In the genomic region with DNA sequence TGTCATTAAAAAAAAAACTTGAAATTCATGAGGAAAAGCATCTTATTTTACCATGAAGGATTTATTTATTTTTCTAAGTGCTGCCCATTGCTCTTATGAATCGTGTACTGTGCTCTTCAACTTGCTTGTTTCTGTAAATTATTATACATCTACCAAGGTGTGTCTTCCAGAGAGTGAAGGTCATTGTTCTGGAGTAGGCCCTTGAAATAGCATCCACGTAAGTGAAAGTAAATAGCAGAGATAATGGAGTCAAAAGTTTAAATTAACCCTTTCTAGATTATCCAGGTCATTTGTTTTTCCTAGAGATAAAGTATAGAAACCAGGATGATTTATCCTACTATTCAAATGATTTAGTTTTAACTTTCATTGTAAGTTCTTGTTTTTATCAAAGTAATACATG, we compare ENCODE assay signal across 27 cellular contexts.
A peak's percentile ranks its signal among the peaks of the same experiment; 100 is the strongest.
DNase-seq lines count a peak whose midpoint lies in the region; ATAC-seq and TF ChIP-seq lines count a peak whose summit lies in the region.
"Had no signal": no experiment of that assay in that cellular context is flagged by ENCODE, and none has a peak within 500 bp of the region (broad histone marks: within the 10 kb centered on the region; RNA-seq: fewer than 3 reads in every experiment).

No MANE protein-coding gene starts in this region.

- H3K36me3 Mint-ChIP-seq in osteocyte (ENCODE audit: unreplicated experiment), result no peaks in the 10 kb centered on the region
- H3K36me3 Mint-ChIP-seq: activated CD4-positive, alpha-beta memory T cell treated with anti-CD3 and anti-CD28 coated beads for 36 hours; WTC11 had no signal

- 20% methylated on average over 2 of the region's 2 CpGs for WGBS in liver

- no peak for TF ChIP-seq CTCF in liver (IDR thresholded peaks at IDR 0.05; ENCODE audit: low read depth, low read length, missing input control)
- TF ChIP-seq CTCF in osteocyte (IDR thresholded peaks at IDR 0.05), result no peak

- H3K27ac Mint-ChIP-seq in osteocyte (ENCODE audit: unreplicated experiment), result no peak overlapping the region
- H3K27ac Mint-ChIP-seq: activated CD4-positive, alpha-beta memory T cell treated with anti-CD3 and anti-CD28 coated beads for 36 hours; activated naive CD8-positive, alpha-beta T cell treated with anti-CD3 and anti-CD28 coated beads, Interleukin-2, amount 50 U/mL, for 24 hours; effector memory CD8-positive, alpha-beta T cell; naive thymus-derived CD4-positive, alpha-beta T cell; WTC11 had no signal

- H3K4me3 Mint-ChIP-seq in osteocyte (ENCODE audit: unreplicated experiment), result no peak overlapping the region
- H3K4me3 Mint-ChIP-seq: activated CD4-positive, alpha-beta memory T cell treated with anti-CD3 and anti-CD28 coated beads for 36 hours; activated naive CD8-positive, alpha-beta T cell treated with anti-CD3 and anti-CD28 coated beads, Interleukin-2, amount 50 U/mL, for 24 hours; effector memory CD8-positive, alpha-beta T cell; naive thymus-derived CD4-positive, alpha-beta T cell; WTC11 had no signal

- peaks cover 0 to 4% (median 3%) of the 10 kb centered on the region in 4 donors for H3K9me3 ChIP-seq in liver (ENCODE audit: control insufficient read depth in 4 of 4, low read length in 3 of 4)
- H3K9me3 ChIP-seq: gastrocnemius medialis had no signal

- no peaks in the 10 kb centered on the region for H3K4me1 Mint-ChIP-seq in osteocyte (ENCODE audit: unreplicated experiment)
- H3K4me1 Mint-ChIP-seq: activated naive CD8-positive, alpha-beta T cell treated with anti-CD3 and anti-CD28 coated beads, Interleukin-2, amount 50 U/mL, for 24 hours; naive thymus-derived CD4-positive, alpha-beta T cell had no signal

- H3K4me3 ChIP-seq in liver (ENCODE audit: low read depth in 1 of 3, low read length in 3 of 3), result no peak overlapping the region
- H3K4me3 ChIP-seq: BLaER1 treated with 17β-estradiol and CSF1 and Interleukin-3, amounts not matched to agents 10 nM and 100 nM; esophagus squamous epithelium; gastrocnemius medialis had no signal

- H3K27me3 ChIP-seq in liver (ENCODE audit: control insufficient read depth in 4 of 4, insufficient read depth in 4 of 4, low read length in 3 of 4), result no peaks in the 10 kb centered on the region
- H3K27me3 ChIP-seq: BLaER1 treated with 17β-estradiol and CSF1 and Interleukin-3, amounts not matched to agents 10 nM and 100 nM; esophagus squamous epithelium; gastrocnemius medialis had no signal

- DNase-seq in DMS153 treated with DMSO at 0.1 percent for 48 hours (lab: John Stamatoyannopoulos, UW; ENCODE audit: unreplicated experiment), result peak; percentile 32
- DNase-seq in LoVo (ENCODE audit: low spot score), result peak; percentile 44
- DNase-seq in NCI-H774 (lab: John Stamatoyannopoulos, UW), result peak; percentile 29
- no peak for DNase-seq in osteocyte (ENCODE audit: extremely low spot score, unreplicated experiment)
- DNase-seq in C1 segment of cervical spinal cord (lab: John Stamatoyannopoulos, UW), result no peak
- DNase-seq: activated CD4-positive, alpha-beta memory T cell treated with anti-CD3 and anti-CD28 coated beads for 36 hours; activated gamma-delta T cell; activated naive CD8-positive, alpha-beta T cell treated with anti-CD3 and anti-CD28 coated beads, Interleukin-2, amount 50 U/mL, for 24 hours; activated T-cell treated with anti-CD3 and anti-CD28 coated beads for 4 hours; Calu3; effector memory CD8-positive, alpha-beta T cell; esophagus squamous epithelium; gastrocnemius medialis; GOT3; kidney; naive thymus-derived CD4-positive, alpha-beta T cell; NCI-H1694 treated with DMSO at 0.1 percent for 48 hours; NCI-H526 treated with DMSO at 0.1 percent for 48 hours; stimulated activated CD4-positive, alpha-beta T cell treated with anti-CD3 and anti-CD28 coated beads, Interleukin-15, amount 100 ng/mL, for 24 hours; stimulated activated CD8-positive, alpha-beta memory T cell treated with anti-CD3 and anti-CD28 coated beads, Interleukin-4, amount 100 ng/mL, for 48 hours; T1000 had no signal

- no peak overlapping the region for H3K9ac ChIP-seq in liver (ENCODE audit: low read depth in 1 of 2, low read length in 2 of 2)
- H3K9ac ChIP-seq: BLaER1 treated with 17β-estradiol and CSF1 and Interleukin-3, amounts not matched to agents 10 nM and 100 nM had no signal

- no peak for TF ChIP-seq RAD21 in liver (IDR thresholded peaks at IDR 0.05)

- no peaks in the 10 kb centered on the region for H3K36me3 ChIP-seq in liver (ENCODE audit: control insufficient read depth in 4 of 4, insufficient read depth in 3 of 4, low read depth in 1 of 4, low read length in 3 of 4)
- H3K36me3 ChIP-seq: BLaER1 treated with 17β-estradiol and CSF1 and Interleukin-3, amounts not matched to agents 10 nM and 100 nM; esophagus squamous epithelium; gastrocnemius medialis had no signal

- no peaks in the 10 kb centered on the region for H3K27me3 Mint-ChIP-seq in osteocyte (ENCODE audit: unreplicated experiment)

- H3K4me1 ChIP-seq in liver (ENCODE audit: control insufficient read depth in 4 of 4, insufficient read depth in 4 of 4, low read length in 3 of 4), result peaks cover 0 to 3% (median 0%) of the 10 kb centered on the region in 4 donors
- H3K4me1 ChIP-seq: esophagus squamous epithelium, gastrocnemius medialis had no signal

- H3K27ac ChIP-seq in liver (ENCODE audit: low read depth in 1 of 2, low read length in 2 of 2), result no peak overlapping the region
- H3K27ac ChIP-seq: BLaER1 treated with 17β-estradiol and CSF1 and Interleukin-3, amounts not matched to agents 10 nM and 100 nM; esophagus squamous epithelium; gastrocnemius medialis had no signal

- no peak for ATAC-seq in GM18858 (IDR thresholded peaks at IDR 0.05; ENCODE audit: unreplicated experiment)
- no peak for ATAC-seq in GM21515 (IDR thresholded peaks at IDR 0.05; ENCODE audit: unreplicated experiment)
- ATAC-seq: activated naive CD8-positive, alpha-beta T cell treated with anti-CD3 and anti-CD28 coated beads, Interleukin-2, amount 50 U/mL, for 24 hours; effector memory CD8-positive, alpha-beta T cell; gastrocnemius medialis; naive thymus-derived CD4-positive, alpha-beta T cell; sciatic nerve; WTC11 had no signal

- peaks cover 11% of the 10 kb centered on the region for H3K9me3 Mint-ChIP-seq in osteocyte (ENCODE audit: unreplicated experiment)

TF ChIP-seq in liver, 16 proteins besides CTCF, POLR2A, EP300 and RAD21 (continues in another document):
- TF ChIP-seq, protein P1, sequence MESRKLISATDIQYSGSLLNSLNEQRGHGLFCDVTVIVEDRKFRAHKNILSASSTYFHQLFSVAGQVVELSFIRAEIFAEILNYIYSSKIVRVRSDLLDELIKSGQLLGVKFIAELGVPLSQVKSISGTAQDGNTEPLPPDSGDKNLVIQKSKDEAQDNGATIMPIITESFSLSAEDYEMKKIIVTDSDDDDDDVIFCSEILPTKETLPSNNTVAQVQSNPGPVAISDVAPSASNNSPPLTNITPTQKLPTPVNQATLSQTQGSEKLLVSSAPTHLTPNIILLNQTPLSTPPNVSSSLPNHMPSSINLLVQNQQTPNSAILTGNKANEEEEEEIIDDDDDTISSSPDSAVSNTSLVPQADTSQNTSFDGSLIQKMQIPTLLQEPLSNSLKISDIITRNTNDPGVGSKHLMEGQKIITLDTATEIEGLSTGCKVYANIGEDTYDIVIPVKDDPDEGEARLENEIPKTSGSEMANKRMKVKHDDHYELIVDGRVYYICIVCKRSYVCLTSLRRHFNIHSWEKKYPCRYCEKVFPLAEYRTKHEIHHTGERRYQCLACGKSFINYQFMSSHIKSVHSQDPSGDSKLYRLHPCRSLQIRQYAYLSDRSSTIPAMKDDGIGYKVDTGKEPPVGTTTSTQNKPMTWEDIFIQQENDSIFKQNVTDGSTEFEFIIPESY (IDR thresholded peaks at IDR 0.05), result peak; percentile 52
- TF ChIP-seq HNF4G (IDR thresholded peaks at IDR 0.05), result no peak
- peak; percentile 85 for TF ChIP-seq FOXA2 (IDR thresholded peaks at IDR 0.05)
- no peak for TF ChIP-seq TAF1 (conservative IDR thresholded peaks at IDR 0.05)
- peak; percentile 32 for TF ChIP-seq SP1 (IDR thresholded peaks at IDR 0.05)
- TF ChIP-seq, protein P2, sequence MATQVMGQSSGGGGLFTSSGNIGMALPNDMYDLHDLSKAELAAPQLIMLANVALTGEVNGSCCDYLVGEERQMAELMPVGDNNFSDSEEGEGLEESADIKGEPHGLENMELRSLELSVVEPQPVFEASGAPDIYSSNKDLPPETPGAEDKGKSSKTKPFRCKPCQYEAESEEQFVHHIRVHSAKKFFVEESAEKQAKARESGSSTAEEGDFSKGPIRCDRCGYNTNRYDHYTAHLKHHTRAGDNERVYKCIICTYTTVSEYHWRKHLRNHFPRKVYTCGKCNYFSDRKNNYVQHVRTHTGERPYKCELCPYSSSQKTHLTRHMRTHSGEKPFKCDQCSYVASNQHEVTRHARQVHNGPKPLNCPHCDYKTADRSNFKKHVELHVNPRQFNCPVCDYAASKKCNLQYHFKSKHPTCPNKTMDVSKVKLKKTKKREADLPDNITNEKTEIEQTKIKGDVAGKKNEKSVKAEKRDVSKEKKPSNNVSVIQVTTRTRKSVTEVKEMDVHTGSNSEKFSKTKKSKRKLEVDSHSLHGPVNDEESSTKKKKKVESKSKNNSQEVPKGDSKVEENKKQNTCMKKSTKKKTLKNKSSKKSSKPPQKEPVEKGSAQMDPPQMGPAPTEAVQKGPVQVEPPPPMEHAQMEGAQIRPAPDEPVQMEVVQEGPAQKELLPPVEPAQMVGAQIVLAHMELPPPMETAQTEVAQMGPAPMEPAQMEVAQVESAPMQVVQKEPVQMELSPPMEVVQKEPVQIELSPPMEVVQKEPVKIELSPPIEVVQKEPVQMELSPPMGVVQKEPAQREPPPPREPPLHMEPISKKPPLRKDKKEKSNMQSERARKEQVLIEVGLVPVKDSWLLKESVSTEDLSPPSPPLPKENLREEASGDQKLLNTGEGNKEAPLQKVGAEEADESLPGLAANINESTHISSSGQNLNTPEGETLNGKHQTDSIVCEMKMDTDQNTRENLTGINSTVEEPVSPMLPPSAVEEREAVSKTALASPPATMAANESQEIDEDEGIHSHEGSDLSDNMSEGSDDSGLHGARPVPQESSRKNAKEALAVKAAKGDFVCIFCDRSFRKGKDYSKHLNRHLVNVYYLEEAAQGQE (IDR thresholded peaks at IDR 0.05), result peak; percentile 31
- TF ChIP-seq, protein P3, sequence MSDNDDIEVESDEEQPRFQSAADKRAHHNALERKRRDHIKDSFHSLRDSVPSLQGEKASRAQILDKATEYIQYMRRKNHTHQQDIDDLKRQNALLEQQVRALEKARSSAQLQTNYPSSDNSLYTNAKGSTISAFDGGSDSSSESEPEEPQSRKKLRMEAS (IDR thresholded peaks at IDR 0.05), result no peak
- TF ChIP-seq NR2F2 (IDR thresholded peaks at IDR 0.05), result no peak
- TF ChIP-seq FOXA1 (IDR thresholded peaks at IDR 0.05), result peak; percentile 84
- TF ChIP-seq HNF4A (conservative IDR thresholded peaks at IDR 0.05), result peak; percentile 41 to 75
- TF ChIP-seq EGR1 (IDR thresholded peaks at IDR 0.05; ENCODE audit: low read depth in 2 of 2), result no peak
- TF ChIP-seq, protein P4, sequence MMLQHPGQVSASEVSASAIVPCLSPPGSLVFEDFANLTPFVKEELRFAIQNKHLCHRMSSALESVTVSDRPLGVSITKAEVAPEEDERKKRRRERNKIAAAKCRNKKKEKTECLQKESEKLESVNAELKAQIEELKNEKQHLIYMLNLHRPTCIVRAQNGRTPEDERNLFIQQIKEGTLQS (IDR thresholded peaks at IDR 0.05), result no peak
- peak; percentile 23 to 64 for TF ChIP-seq JUND (IDR thresholded peaks at IDR 0.05)
- TF ChIP-seq YY1 (IDR thresholded peaks at IDR 0.05), result peak; percentile 74

Comparison
In these comparisons a context has a peak if more than half of its experiments do, and no peak if none do; other contexts are left out.
1. DNase-seq: peak in DMS153 treated with DMSO at 0.1 percent for 48 hours (single experiment), LoVo (single experiment) and NCI-H774 (single experiment); none in osteocyte (single experiment) and C1 segment of cervical spinal cord (0 of 14).